In the genomic region with DNA sequence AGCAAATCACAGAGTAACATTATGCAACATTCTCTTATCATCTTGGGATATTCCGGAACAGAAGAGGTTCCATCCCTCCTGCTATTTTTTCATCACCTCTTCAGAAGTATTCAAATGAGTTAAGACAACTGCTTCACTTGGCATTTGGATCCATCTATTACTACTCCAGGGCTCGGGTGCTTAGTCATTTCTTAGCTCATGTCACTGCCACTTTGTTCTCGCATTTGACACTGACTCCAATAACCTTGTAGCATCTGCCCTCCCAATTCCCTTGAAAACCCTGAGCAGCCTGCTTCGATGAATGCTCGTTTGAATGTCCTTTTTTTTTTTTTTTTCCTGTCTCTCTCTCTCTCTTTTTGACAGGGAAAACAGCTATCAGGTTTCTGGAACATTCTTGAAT, we compare ENCODE assay signal across 16 cellular contexts.
"Had no signal": no experiment of that assay in that cellular context is flagged by ENCODE, and none has a peak within 500 bp of the region (broad histone marks: within the 10 kb centered on the region; RNA-seq: fewer than 3 reads in every experiment).

No MANE protein-coding gene starts in this region.

- ATAC-seq: lower lobe of right lung, sciatic nerve had no signal

- H3K27ac ChIP-seq: coronary artery, heart left ventricle, lower lobe of right lung, neutrophil, skin epidermis had no signal

- H3K9me3 ChIP-seq: heart left ventricle, lower lobe of right lung, neutrophil had no signal

- H3K27me3 ChIP-seq: heart left ventricle, neutrophil had no signal

- DNase-seq: central memory CD4-positive, alpha-beta T cell; effector CD4-positive, alpha-beta T cell; erythroblast; foreskin melanocyte; heart left ventricle; hippocampal formation; kidney glomerular epithelial cell; lower lobe of right lung; midbrain; naive B cell; stimulated activated naive CD4-positive, alpha-beta T cell treated with Interleukin-2 at 50 U/mL for 16 hours; trophoblast cell had no signal

- H3K36me3 ChIP-seq: heart left ventricle, lower lobe of right lung, neutrophil had no signal

- H3K4me1 ChIP-seq: lower lobe of right lung had no signal

- H3K4me3 ChIP-seq: coronary artery, heart left ventricle, lower lobe of right lung, skin epidermis had no signal
